7 cellular contexts compared by ENCODE assay signal in genomic region chr1:202010042-202011015, GRCh38. TPM values are rescaled to one million over a fixed set of nuclear protein-coding genes. Genes with fewer than 3 reads are reported as not detected.
DNase-seq lines count a peak whose midpoint lies in the region; ATAC-seq and TF ChIP-seq lines count a peak whose summit lies in the region.

TSS of gene ELF3 (plus strand) at chr1:202010587. CDS start at chr1:202011137, 550 bp downstream.

- no peaks in the 10 kb centered on the region for H3K27me3 ChIP-seq in spleen (replicated peaks in 1 of 7)

- DNase-seq in NCI-H345 (lab: John Stamatoyannopoulos, UW): peak; percentile 96
- peak; percentile 26 for DNase-seq in germinal center (ENCODE audit: low spot score)
- DNase-seq in spleen: peak; percentile 61
- DNase-seq in NCI-H1694 treated with DMSO at 0.1 percent for 48 hours (lab: John Stamatoyannopoulos, UW): no peak
- no peak for DNase-seq in NOMO-1 treated with dmso at 0.1 percent for 144 hours (lab: John Stamatoyannopoulos, UW; ENCODE audit: unreplicated experiment)

- no peak within 1 kb of the TSS for H3K27ac ChIP-seq in spleen

- peaks cover 0 to 54% (median 21%) of the 10 kb centered on the region in 6 donors for H3K36me3 ChIP-seq in spleen

- intact Hi-C loops in spleen (cut with DNase I; ENCODE audit: low total_unique reads): no loop called here

- WGBS in spleen, 5 donors: 84 to 90% (median 86%) methylated on average over 20 to 24 of the region's 24 CpGs

- ATAC-seq in GM19023 (IDR thresholded peaks at IDR 0.05; ENCODE audit: unreplicated experiment) (peak; percentile 90), HG03039 (IDR thresholded peaks at IDR 0.05; ENCODE audit: unreplicated experiment) (peak; percentile 60)

- peaks cover 0 to 9% (median 0%) of the 10 kb centered on the region in 6 donors for H3K4me1 ChIP-seq in spleen

- TF ChIP-seq POLR2A in spleen (IDR thresholded peaks at IDR 0.05): no peak

- no peak within 1 kb of the TSS for H3K4me3 ChIP-seq in spleen

- H3K9me3 ChIP-seq in spleen: no peaks in the 10 kb centered on the region

- no peak for TF ChIP-seq CTCF in spleen (IDR thresholded peaks at IDR 0.05 in 8 of 11, conservative IDR thresholded peaks at IDR 0.05 in 3 of 11)

RNA-seq across cellular contexts. Expression of gene ELF3, which starts in this region (rescaled TPM):
- 1 to 10 TPM in 4 of 7 donors, under 1 TPM in 3; 0.43 to 2.9 (median 1.2) TPM for total RNA-seq in spleen
- 1 to 10 TPM in 1 of 3 donors, under 1 TPM in 2; 0.24 to 3.4 (median 0.96) TPM for polyA plus RNA-seq in spleen

Comparison
In these comparisons a context has a peak if more than half of its experiments do, and no peak if none do; other contexts are left out.
1. DNase-seq: peak in NCI-H345 (single experiment), germinal center (single experiment) and spleen (single experiment); none in NCI-H1694 treated with DMSO at 0.1 percent for 48 hours (single experiment) and NOMO-1 treated with dmso at 0.1 percent for 144 hours (single experiment).